In the genomic region with DNA sequence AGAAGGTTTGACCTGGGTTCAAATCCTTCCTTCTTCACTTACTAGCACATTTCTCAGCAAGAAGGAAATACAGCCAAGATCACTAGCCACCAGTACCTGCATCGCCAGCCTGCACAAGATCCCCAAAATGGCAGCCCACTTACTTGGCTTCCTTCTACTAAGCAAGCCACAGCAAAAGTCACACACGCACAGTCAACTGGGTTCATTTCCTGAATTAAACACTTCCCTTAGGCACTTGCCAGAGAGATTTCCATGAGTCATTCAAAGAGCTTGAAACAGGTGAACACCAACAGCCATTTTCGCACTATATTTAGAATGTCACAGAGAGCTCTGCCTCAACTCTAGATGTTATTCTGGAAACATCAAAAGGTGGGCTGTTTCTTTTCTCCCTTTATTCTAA, we compare ENCODE assay signal across 10 cellular contexts. TPM values are rescaled to one million over a fixed set of nuclear protein-coding genes. Genes with fewer than 3 reads are reported as not detected.
DNase-seq lines count a peak whose midpoint lies in the region; ATAC-seq and TF ChIP-seq lines count a peak whose summit lies in the region.
"Had no signal": no experiment of that assay in that cellular context is flagged by ENCODE, and none has a peak within 500 bp of the region (broad histone marks: within the 10 kb centered on the region; RNA-seq: fewer than 3 reads in every experiment).

No MANE protein-coding gene starts in this region.

- BruUV-seq in PC-9 (replicated peaks; lab: Mats Ljungman, UMichigan), result TSS peak; percentile 36

- H3K9me3 ChIP-seq in PC-9 (ENCODE audit: insufficient read depth, low read depth), result no peaks in the 10 kb centered on the region

- H3K4me2 ChIP-seq in PC-9, result peak overlapping the region; percentile 34

- CTCF ChIA-PET in PC-9 (lab: Charles Lee), result interaction anchor here (0.7 to 1.0 kb wide), 2 partner anchors 11 to 180 kb away, joined by 3 to 4 read pairs; no protein-coding TSS in a partner anchor

- H3K79me2 ChIP-seq in PC-9 (ENCODE audit: low read depth), result no peaks in the 10 kb centered on the region

- intact Hi-C loops in PC-9 (cut with micrococcal nuclease; ENCODE audit: unreplicated experiment), result loop anchor here (1.0 kb wide), 1 partner anchor 33 kb away; no protein-coding TSS in a partner anchor

- peaks cover 29% of the 10 kb centered on the region for H3K4me1 ChIP-seq in PC-9 (replicated peaks; ENCODE audit: insufficient read depth)

- no peak overlapping the region for H2AFZ ChIP-seq in PC-9

- peaks cover 19% of the 10 kb centered on the region for H3F3A ChIP-seq in PC-9 (ENCODE audit: insufficient read depth, low read depth)

- H3K27me3 ChIP-seq in PC-9 (ENCODE audit: insufficient read depth, low read depth) (no peaks in the 10 kb centered on the region), kidney epithelial cell (ENCODE audit: control insufficient read depth, insufficient read depth, low read length) (no peaks in the 10 kb centered on the region)

- H3K27ac ChIP-seq in PC-9, result peak overlapping the region; percentile 48

- H3K9me2 ChIP-seq in PC-9 (ENCODE audit: insufficient read depth), result no peaks in the 10 kb centered on the region

- POLR2A ChIA-PET in PC-9 (lab: Charles Lee; ENCODE audit: unreplicated experiment), result interaction anchor here (0.5 to 0.6 kb wide), 2 partner anchors 99 to 1382 kb away, joined by 3 to 6 read pairs; no protein-coding TSS in a partner anchor

- TF ChIP-seq CTCF in PC-9 (conservative IDR thresholded peaks at IDR 0.05) (no peak), kidney epithelial cell (IDR thresholded peaks at IDR 0.05; ENCODE audit: insufficient read depth, low read length, poor library complexity, severe bottlenecking) (no peak)

- peak; percentile 72 for DNase-seq in A172 (ENCODE audit: low spot score)
- DNase-seq in PC-9, result peak; percentile 31 to 80
- peak; percentile 48 for DNase-seq in kidney epithelial cell (ENCODE audit: low read depth)
- DNase-seq in germinal center (ENCODE audit: low spot score), result no peak
- DNase-seq in SW 1271 (lab: John Stamatoyannopoulos, UW), result no peak
- no peak for DNase-seq in NCI-H1930 (lab: John Stamatoyannopoulos, UW)
- DNase-seq in C1 segment of cervical spinal cord (lab: John Stamatoyannopoulos, UW), result no peak
- DNase-seq: cortex of kidney, T-helper 2 cell had no signal

- H3K36me3 ChIP-seq in PC-9 (ENCODE audit: low read depth) (0 out of 2 replicates have a peak, but pooled peaks cover 5% of the 10 kb centered on the region), kidney epithelial cell (ENCODE audit: control insufficient read depth, insufficient read depth, low read length) (no peaks in the 10 kb centered on the region)

- ATAC-seq in GM18868 (IDR thresholded peaks at IDR 0.05; ENCODE audit: unreplicated experiment), result peak; percentile 52

- H4K20me1 ChIP-seq in PC-9 (ENCODE audit: insufficient read depth), result no peaks in the 10 kb centered on the region

- no peak overlapping the region for H3K4me3 ChIP-seq in PC-9
- H3K4me3 ChIP-seq in kidney epithelial cell (ENCODE audit: low read depth, low read length), result no peak overlapping the region

RNA-seq across cellular contexts. Expression of gene MGLL, which starts 42.6 kb away (rescaled TPM):
- total RNA-seq in A172 (2014; rRNA removed; shearing (Covaris generic)), result 31.2 and 31.4 TPM in 2 replicates
- total RNA-seq in PC-9 (2021) (28.2 and 30.7 TPM in 2 replicates), kidney epithelial cell (71.8 and 76.3 TPM in 2 replicates)

Comparison
In these comparisons a context has a peak if more than half of its experiments do, and no peak if none do; other contexts are left out.
1. DNase-seq: peak in A172 (single experiment), PC-9 (2 of 2) and kidney epithelial cell (single experiment); none in germinal center (single experiment), SW 1271 (0 of 2), NCI-H1930 (0 of 2) and C1 segment of cervical spinal cord (0 of 14).